In the genomic region with DNA sequence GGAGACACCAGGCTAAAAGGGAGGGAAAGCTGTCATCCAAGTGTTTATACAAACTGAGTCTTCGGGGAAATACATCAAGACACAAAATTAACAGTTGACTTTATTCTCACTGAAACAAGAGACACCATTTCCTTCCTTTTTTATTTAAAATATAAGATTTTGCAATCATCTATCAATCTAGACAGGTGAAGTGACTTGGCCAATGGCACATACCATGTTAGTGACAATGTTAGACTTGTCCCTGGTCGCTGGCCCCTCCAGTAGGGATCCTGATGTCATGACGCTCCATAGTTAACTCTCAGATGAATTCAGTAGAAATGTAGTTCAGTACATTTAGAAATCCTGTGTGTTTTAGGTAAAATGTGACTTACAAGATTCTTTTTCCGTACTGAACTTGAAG, we compare ENCODE assay signal across 1 cellular context.
TF ChIP-seq lines count a peak whose summit lies in the region.

No MANE protein-coding gene starts in this region.

TF ChIP-seq in GM23338, 12 proteins besides CTCF, POLR2A, EP300 and RAD21 (continued from another document):
- TF ChIP-seq POLR2AphosphoS5 (IDR thresholded peaks at IDR 0.05; ENCODE audit: low read depth) = no peak
- TF ChIP-seq, protein P1, sequence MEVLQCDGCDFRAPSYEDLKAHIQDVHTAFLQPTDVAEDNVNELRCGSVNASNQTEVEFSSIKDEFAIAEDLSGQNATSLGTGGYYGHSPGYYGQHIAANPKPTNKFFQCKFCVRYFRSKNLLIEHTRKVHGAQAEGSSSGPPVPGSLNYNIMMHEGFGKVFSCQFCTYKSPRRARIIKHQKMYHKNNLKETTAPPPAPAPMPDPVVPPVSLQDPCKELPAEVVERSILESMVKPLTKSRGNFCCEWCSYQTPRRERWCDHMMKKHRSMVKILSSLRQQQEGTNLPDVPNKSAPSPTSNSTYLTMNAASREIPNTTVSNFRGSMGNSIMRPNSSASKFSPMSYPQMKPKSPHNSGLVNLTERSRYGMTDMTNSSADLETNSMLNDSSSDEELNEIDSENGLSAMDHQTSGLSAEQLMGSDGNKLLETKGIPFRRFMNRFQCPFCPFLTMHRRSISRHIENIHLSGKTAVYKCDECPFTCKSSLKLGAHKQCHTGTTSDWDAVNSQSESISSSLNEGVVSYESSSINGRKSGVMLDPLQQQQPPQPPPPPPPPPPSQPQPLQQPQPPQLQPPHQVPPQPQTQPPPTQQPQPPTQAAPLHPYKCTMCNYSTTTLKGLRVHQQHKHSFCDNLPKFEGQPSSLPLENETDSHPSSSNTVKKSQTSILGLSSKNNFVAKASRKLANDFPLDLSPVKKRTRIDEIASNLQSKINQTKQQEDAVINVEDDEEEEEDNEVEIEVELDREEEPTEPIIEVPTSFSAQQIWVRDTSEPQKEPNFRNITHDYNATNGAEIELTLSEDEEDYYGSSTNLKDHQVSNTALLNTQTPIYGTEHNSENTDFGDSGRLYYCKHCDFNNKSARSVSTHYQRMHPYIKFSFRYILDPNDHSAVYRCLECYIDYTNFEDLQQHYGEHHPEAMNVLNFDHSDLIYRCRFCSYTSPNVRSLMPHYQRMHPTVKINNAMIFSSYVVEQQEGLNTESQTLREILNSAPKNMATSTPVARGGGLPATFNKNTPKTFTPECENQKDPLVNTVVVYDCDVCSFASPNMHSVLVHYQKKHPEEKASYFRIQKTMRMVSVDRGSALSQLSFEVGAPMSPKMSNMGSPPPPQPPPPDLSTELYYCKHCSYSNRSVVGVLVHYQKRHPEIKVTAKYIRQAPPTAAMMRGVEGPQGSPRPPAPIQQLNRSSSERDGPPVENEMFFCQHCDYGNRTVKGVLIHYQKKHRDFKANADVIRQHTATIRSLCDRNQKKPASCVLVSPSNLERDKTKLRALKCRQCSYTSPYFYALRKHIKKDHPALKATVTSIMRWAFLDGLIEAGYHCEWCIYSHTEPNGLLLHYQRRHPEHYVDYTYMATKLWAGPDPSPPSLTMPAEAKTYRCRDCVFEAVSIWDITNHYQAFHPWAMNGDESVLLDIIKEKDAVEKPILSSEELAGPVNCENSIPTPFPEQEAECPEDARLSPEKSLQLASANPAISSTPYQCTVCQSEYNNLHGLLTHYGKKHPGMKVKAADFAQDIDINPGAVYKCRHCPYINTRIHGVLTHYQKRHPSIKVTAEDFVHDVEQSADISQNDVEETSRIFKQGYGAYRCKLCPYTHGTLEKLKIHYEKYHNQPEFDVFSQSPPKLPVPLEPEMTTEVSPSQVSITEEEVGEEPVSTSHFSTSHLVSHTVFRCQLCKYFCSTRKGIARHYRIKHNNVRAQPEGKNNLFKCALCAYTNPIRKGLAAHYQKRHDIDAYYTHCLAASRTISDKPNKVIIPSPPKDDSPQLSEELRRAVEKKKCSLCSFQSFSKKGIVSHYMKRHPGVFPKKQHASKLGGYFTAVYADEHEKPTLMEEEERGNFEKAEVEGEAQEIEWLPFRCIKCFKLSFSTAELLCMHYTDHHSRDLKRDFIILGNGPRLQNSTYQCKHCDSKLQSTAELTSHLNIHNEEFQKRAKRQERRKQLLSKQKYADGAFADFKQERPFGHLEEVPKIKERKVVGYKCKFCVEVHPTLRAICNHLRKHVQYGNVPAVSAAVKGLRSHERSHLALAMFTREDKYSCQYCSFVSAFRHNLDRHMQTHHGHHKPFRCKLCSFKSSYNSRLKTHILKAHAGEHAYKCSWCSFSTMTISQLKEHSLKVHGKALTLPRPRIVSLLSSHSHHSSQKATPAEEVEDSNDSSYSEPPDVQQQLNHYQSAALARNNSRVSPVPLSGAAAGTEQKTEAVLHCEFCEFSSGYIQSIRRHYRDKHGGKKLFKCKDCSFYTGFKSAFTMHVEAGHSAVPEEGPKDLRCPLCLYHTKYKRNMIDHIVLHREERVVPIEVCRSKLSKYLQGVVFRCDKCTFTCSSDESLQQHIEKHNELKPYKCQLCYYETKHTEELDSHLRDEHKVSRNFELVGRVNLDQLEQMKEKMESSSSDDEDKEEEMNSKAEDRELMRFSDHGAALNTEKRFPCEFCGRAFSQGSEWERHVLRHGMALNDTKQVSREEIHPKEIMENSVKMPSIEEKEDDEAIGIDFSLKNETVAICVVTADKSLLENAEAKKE (CRISPR knock-in tag; IDR thresholded peaks at IDR 0.05) = no peak
